29 cellular contexts compared by ENCODE assay signal in genomic region chrY:2893466-2893865, GRCh38. TPM values are rescaled to one million over a fixed set of nuclear protein-coding genes. Genes with fewer than 3 reads are reported as not detected.
"Had no signal": no experiment of that assay in that cellular context is flagged by ENCODE, and none has a peak within 500 bp of the region (broad histone marks: within the 10 kb centered on the region; RNA-seq: fewer than 3 reads in every experiment).

No MANE protein-coding gene starts in this region.

- H3K36me3 ChIP-seq: ascending aorta, cardiac muscle cell, colonic mucosa had no signal

- H3K4me1 ChIP-seq: ascending aorta, body of pancreas, colonic mucosa had no signal

- H3K9ac ChIP-seq: KMS-11 had no signal

- H3K27me3 ChIP-seq: ascending aorta, body of pancreas, cardiac muscle cell, colonic mucosa had no signal

- ATAC-seq: activated CD8-positive, alpha-beta memory T cell treated with anti-CD3 and anti-CD28 coated beads, Interleukin-2, amount 10 ng/mL, durations not matched to agents 7 days and 5 days; body of pancreas; T-helper 17 cell had no signal

- H3K4me2 ChIP-seq: KMS-11, PC-9 had no signal

- H2AFZ ChIP-seq: PC-9 had no signal

- H3K4me3 ChIP-seq: ascending aorta, body of pancreas, cardiac muscle cell, colonic mucosa, PC-9 had no signal

- DNase-seq: activated B cell treated with CpG ODN at 0.5 μM for 24 hours; activated CD4-positive, alpha-beta T cell treated with anti-CD3 and anti-CD28 coated beads for 1 hour; activated CD4-positive, alpha-beta T cell treated with anti-CD3 and anti-CD28 coated beads, Interleukin-2, amount 10 ng/mL, durations not matched to agents 24 days and 14 days; activated CD4-positive, alpha-beta T cell treated with anti-CD3 and anti-CD28 coated beads, Interleukin-2, amount 50 U/mL, for 48 hours; activated CD8-positive, alpha-beta memory T cell treated with anti-CD3 and anti-CD28 coated beads, Interleukin-2, amount 10 ng/mL, durations not matched to agents 7 days and 5 days; activated effector memory CD4-positive, alpha-beta T cell treated with Interleukin-2 at 50 U/mL for 16 hours; activated naive CD4-positive, alpha-beta T cell; activated T-cell treated with anti-CD3 and anti-CD28 coated beads, Interleukin-2, amount 50 U/mL, for 24 hours; amniotic stem cell; body of pancreas; colonic mucosa; NCI-H1092; NCI-H1417; NCI-H2029; NCI-H2107; NCI-H2171 treated with DMSO at 0.1 percent for 48 hours; NCI-H226; NCI-H526; NCI-H774; PC-9; SIG-M5; T-helper 17 cell; T-helper 9 cell had no signal

- H3K9me3 ChIP-seq: ascending aorta, body of pancreas, colonic mucosa had no signal

- H3K27ac ChIP-seq: ascending aorta, body of pancreas, cardiac muscle cell, colonic mucosa, KMS-11, PC-9 had no signal

RNA-seq across cellular contexts. Expression of gene ZFY, which starts 41.7 kb away (rescaled TPM):
- total RNA-seq: ascending aorta, body of pancreas, cardiac muscle cell, cerebellum, MCF 10A, PC-9, RPMI7951 had no signal
- polyA plus RNA-seq: cardiac muscle cell had no signal

RNA-seq across cellular contexts. Expression of gene RPS4Y1, which starts 52.1 kb away (rescaled TPM):
- total RNA-seq: ascending aorta, body of pancreas, cardiac muscle cell, MCF 10A, PC-9, RPMI7951 had no signal
- polyA plus RNA-seq: cardiac muscle cell had no signal
